In the genomic region with DNA sequence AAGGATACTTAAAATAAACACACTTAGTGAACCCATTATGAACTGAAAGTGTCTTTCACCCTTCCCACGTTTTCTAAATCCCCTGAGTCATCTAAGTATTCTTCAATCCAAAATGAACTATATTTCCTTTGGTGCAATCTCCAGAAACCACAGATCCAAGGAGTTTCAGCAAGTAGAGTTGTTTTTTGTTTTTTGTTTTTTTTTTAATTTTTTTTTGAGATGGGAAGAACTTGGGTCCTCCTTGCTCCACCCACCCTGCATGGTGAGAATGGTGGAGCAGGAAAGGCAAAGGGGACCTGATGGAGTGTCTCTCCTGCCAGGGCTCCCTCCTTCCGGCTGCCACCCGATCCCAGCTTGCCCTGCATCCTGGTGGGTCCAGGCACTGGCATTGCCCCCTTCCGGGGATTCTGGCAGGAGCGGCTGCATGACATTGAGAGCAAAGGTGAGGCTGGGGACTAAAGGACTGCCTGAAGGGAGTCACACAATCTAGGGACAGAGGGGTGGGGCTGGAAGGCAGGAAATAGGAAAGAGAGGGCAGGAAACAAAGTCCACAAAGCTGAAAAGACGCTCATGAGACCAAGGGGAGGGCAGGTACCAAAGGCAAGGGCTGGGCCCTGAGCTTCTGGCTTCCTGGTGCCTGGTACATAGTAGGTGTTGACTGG, we compare ENCODE assay signal across 1 cellular context.
TF ChIP-seq lines count a peak whose summit lies in the region.

No MANE protein-coding gene starts in this region.

TF ChIP-seq in HepG2, 621 proteins besides CTCF, POLR2A, EP300 and RAD21 (continued from another document and continues in another):
- TF ChIP-seq PTBP1 (IDR thresholded peaks at IDR 0.05; ENCODE audit: low read depth, low read length, poor library complexity, severe bottlenecking) = no peak
- TF ChIP-seq RXRA (CRISPR knock-in tag; IDR thresholded peaks at IDR 0.05) = peak; percentile 48; the same call in 1 of the 2 replicates
- no peak for TF ChIP-seq CBX1 (IDR thresholded peaks at IDR 0.05; ENCODE audit: low read depth)
- no peak for TF ChIP-seq MYNN (CRISPR knock-in tag; IDR thresholded peaks at IDR 0.05; ENCODE audit: low read depth)
- TF ChIP-seq ZNF777 (CRISPR knock-in tag; IDR thresholded peaks at IDR 0.05) = no peak
- peak; percentile 53 for TF ChIP-seq THAP11 (CRISPR knock-in tag; IDR thresholded peaks at IDR 0.05)
- TF ChIP-seq ZC3H4 (CRISPR knock-in tag; IDR thresholded peaks at IDR 0.05; ENCODE audit: borderline replicate concordance) = no peak
- TF ChIP-seq HOXA5 (CRISPR knock-in tag; IDR thresholded peaks at IDR 0.05) = no peak; the same call in 1 of the 2 replicates
- TF ChIP-seq KLF12 (CRISPR knock-in tag; IDR thresholded peaks at IDR 0.05; ENCODE audit: borderline replicate concordance) = no peak; the same call in 1 of the 2 replicates
- TF ChIP-seq ZNF264 (CRISPR knock-in tag; IDR thresholded peaks at IDR 0.05) = 0 out of 2 replicates have a peak, but pooled peaks have one; percentile 35
- TF ChIP-seq SIX4 (CRISPR knock-in tag; IDR thresholded peaks at IDR 0.05) = no peak
- no peak for TF ChIP-seq PLRG1 (conservative IDR thresholded peaks at IDR 0.05)
- TF ChIP-seq, protein P1, sequence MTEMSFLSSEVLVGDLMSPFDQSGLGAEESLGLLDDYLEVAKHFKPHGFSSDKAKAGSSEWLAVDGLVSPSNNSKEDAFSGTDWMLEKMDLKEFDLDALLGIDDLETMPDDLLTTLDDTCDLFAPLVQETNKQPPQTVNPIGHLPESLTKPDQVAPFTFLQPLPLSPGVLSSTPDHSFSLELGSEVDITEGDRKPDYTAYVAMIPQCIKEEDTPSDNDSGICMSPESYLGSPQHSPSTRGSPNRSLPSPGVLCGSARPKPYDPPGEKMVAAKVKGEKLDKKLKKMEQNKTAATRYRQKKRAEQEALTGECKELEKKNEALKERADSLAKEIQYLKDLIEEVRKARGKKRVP (CRISPR knock-in tag; IDR thresholded peaks at IDR 0.05) = no peak
- no peak for TF ChIP-seq HNRNPK (IDR thresholded peaks at IDR 0.05; ENCODE audit: low read depth, low read length, poor library complexity, severe bottlenecking)
- no peak for TF ChIP-seq ZNF562 (CRISPR knock-in tag; IDR thresholded peaks at IDR 0.05; ENCODE audit: borderline replicate concordance)
- no peak for TF ChIP-seq FIP1L1 (IDR thresholded peaks at IDR 0.05; ENCODE audit: borderline replicate concordance, insufficient read depth, low read depth, low read length)
- 0 out of 2 replicates have a peak, but pooled peaks have one; percentile 39 for TF ChIP-seq ZMYM2 (CRISPR knock-in tag; IDR thresholded peaks at IDR 0.05)
- no peak for TF ChIP-seq ZNF460 (CRISPR knock-in tag; IDR thresholded peaks at IDR 0.05; ENCODE audit: borderline replicate concordance)
- TF ChIP-seq ARNT (IDR thresholded peaks at IDR 0.05) = no peak
- TF ChIP-seq ZNF367 (CRISPR knock-in tag; IDR thresholded peaks at IDR 0.05; ENCODE audit: borderline replicate concordance) = 0 out of 2 replicates have a peak, but pooled peaks have one; percentile 41
- TF ChIP-seq, protein P2, sequence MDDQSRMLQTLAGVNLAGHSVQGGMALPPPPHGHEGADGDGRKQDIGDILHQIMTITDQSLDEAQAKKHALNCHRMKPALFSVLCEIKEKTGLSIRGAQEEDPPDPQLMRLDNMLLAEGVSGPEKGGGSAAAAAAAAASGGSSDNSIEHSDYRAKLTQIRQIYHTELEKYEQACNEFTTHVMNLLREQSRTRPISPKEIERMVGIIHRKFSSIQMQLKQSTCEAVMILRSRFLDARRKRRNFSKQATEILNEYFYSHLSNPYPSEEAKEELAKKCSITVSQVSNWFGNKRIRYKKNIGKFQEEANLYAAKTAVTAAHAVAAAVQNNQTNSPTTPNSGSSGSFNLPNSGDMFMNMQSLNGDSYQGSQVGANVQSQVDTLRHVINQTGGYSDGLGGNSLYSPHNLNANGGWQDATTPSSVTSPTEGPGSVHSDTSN (CRISPR knock-in tag; IDR thresholded peaks at IDR 0.05; ENCODE audit: borderline replicate concordance) = no peak
- TF ChIP-seq NR2F1 (CRISPR knock-in tag; IDR thresholded peaks at IDR 0.05) = no peak
- TF ChIP-seq ZNF256 (CRISPR knock-in tag; conservative IDR thresholded peaks at IDR 0.05) = no peak
- no peak for TF ChIP-seq RFXANK (CRISPR knock-in tag; IDR thresholded peaks at IDR 0.05)
- 0 out of 2 replicates have a peak, but pooled peaks have one; percentile 74 for TF ChIP-seq ZNF557 (CRISPR knock-in tag; IDR thresholded peaks at IDR 0.05)
- TF ChIP-seq NR2C2 (CRISPR knock-in tag; IDR thresholded peaks at IDR 0.05; ENCODE audit: borderline replicate concordance) = no peak
- peak; percentile 57; the same call in 1 of the 2 replicates for TF ChIP-seq POLR2G (IDR thresholded peaks at IDR 0.05; ENCODE audit: low read depth, low read length)
- no peak for TF ChIP-seq ZNF709 (CRISPR knock-in tag; IDR thresholded peaks at IDR 0.05)
- TF ChIP-seq, protein P3, sequence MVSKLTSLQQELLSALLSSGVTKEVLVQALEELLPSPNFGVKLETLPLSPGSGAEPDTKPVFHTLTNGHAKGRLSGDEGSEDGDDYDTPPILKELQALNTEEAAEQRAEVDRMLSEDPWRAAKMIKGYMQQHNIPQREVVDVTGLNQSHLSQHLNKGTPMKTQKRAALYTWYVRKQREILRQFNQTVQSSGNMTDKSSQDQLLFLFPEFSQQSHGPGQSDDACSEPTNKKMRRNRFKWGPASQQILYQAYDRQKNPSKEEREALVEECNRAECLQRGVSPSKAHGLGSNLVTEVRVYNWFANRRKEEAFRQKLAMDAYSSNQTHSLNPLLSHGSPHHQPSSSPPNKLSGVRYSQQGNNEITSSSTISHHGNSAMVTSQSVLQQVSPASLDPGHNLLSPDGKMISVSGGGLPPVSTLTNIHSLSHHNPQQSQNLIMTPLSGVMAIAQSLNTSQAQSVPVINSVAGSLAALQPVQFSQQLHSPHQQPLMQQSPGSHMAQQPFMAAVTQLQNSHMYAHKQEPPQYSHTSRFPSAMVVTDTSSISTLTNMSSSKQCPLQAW (CRISPR knock-in tag; IDR thresholded peaks at IDR 0.05) = peak; percentile 42; the same call in 1 of the 2 replicates
- TF ChIP-seq, protein P4, sequence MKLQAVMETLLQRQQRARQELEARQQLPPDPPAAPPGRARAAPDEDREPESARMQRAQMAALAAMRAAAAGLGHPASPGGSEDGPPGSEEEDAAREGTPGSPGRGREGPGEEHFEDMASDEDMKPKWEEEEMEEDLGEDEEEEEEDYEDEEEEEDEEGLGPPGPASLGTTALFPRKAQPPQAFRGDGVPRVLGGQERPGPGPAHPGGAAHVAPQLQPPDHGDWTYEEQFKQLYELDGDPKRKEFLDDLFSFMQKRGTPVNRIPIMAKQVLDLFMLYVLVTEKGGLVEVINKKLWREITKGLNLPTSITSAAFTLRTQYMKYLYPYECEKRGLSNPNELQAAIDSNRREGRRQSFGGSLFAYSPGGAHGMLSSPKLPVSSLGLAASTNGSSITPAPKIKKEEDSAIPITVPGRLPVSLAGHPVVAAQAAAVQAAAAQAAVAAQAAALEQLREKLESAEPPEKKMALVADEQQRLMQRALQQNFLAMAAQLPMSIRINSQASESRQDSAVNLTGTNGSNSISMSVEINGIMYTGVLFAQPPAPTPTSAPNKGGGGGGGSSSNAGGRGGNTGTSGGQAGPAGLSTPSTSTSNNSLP (IDR thresholded peaks at IDR 0.05; ENCODE audit: low read depth, low read length) = no peak
- no peak; the same call in 1 of the 2 replicates for TF ChIP-seq ZNF563 (CRISPR knock-in tag; IDR thresholded peaks at IDR 0.05)
- no peak for TF ChIP-seq ZBTB42 (CRISPR knock-in tag; IDR thresholded peaks at IDR 0.05)
- TF ChIP-seq KDM1A (CRISPR knock-in tag; IDR thresholded peaks at IDR 0.05) = no peak
- TF ChIP-seq NFIC (IDR thresholded peaks at IDR 0.05; ENCODE audit: low read length) = no peak
- no peak for TF ChIP-seq PHB2 (IDR thresholded peaks at IDR 0.05; ENCODE audit: partially characterized antibody)
- TF ChIP-seq KLF6 (CRISPR knock-in tag; IDR thresholded peaks at IDR 0.05) = no peak
- TF ChIP-seq MEIS2 (CRISPR knock-in tag; IDR thresholded peaks at IDR 0.05) = peak; percentile 60; the same call in 1 of the 2 replicates
- no peak for TF ChIP-seq SMARCE1 (IDR thresholded peaks at IDR 0.05; ENCODE audit: borderline replicate concordance)
- TF ChIP-seq, protein P5, sequence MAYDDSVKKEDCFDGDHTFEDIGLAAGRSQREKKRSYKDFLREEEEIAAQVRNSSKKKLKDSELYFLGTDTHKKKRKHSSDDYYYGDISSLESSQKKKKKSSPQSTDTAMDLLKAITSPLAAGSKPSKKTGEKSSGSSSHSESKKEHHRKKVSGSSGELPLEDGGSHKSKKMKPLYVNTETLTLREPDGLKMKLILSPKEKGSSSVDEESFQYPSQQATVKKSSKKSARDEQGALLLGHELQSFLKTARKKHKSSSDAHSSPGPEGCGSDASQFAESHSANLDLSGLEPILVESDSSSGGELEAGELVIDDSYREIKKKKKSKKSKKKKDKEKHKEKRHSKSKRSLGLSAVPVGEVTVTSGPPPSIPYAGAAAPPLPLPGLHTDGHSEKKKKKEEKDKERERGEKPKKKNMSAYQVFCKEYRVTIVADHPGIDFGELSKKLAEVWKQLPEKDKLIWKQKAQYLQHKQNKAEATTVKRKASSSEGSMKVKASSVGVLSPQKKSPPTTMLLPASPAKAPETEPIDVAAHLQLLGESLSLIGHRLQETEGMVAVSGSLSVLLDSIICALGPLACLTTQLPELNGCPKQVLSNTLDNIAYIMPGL (CRISPR knock-in tag; IDR thresholded peaks at IDR 0.05; ENCODE audit: borderline replicate concordance in 1 of 2, low read depth in 1 of 2) = 0 out of 4 replicates have a peak, but pooled peaks of 1 of the 2 experiments have one; percentile 17
- 0 out of 2 replicates have a peak, but pooled peaks have one; percentile 29 for TF ChIP-seq GFI1 (CRISPR knock-in tag; IDR thresholded peaks at IDR 0.05; ENCODE audit: borderline replicate concordance)
- TF ChIP-seq, protein P6, sequence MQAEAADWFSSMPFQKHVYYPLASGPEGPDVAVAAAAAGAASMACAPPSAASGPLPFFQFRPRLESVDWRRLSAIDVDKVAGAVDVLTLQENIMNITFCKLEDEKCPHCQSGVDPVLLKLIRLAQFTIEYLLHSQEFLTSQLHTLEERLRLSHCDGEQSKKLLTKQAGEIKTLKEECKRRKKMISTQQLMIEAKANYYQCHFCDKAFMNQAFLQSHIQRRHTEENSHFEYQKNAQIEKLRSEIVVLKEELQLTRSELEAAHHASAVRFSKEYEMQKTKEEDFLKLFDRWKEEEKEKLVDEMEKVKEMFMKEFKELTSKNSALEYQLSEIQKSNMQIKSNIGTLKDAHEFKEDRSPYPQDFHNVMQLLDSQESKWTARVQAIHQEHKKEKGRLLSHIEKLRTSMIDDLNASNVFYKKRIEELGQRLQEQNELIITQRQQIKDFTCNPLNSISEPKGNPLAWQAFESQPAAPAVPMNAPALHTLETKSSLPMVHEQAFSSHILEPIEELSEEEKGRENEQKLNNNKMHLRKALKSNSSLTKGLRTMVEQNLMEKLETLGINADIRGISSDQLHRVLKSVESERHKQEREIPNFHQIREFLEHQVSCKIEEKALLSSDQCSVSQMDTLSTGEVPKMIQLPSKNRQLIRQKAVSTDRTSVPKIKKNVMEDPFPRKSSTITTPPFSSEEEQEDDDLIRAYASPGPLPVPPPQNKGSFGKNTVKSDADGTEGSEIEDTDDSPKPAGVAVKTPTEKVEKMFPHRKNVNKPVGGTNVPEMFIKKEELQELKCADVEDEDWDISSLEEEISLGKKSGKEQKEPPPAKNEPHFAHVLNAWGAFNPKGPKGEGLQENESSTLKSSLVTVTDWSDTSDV (CRISPR knock-in tag; IDR thresholded peaks at IDR 0.05) = no peak
- TF ChIP-seq IKZF1 (IDR thresholded peaks at IDR 0.05) = no peak
- TF ChIP-seq NFYB (CRISPR knock-in tag; IDR thresholded peaks at IDR 0.05) = no peak
- TF ChIP-seq ZIK1 (CRISPR knock-in tag; IDR thresholded peaks at IDR 0.05; ENCODE audit: borderline replicate concordance, low read depth) = no peak
- TF ChIP-seq FOXK1 (CRISPR knock-in tag; IDR thresholded peaks at IDR 0.05; ENCODE audit: borderline replicate concordance, low read depth) = no peak
- TF ChIP-seq, protein P7, sequence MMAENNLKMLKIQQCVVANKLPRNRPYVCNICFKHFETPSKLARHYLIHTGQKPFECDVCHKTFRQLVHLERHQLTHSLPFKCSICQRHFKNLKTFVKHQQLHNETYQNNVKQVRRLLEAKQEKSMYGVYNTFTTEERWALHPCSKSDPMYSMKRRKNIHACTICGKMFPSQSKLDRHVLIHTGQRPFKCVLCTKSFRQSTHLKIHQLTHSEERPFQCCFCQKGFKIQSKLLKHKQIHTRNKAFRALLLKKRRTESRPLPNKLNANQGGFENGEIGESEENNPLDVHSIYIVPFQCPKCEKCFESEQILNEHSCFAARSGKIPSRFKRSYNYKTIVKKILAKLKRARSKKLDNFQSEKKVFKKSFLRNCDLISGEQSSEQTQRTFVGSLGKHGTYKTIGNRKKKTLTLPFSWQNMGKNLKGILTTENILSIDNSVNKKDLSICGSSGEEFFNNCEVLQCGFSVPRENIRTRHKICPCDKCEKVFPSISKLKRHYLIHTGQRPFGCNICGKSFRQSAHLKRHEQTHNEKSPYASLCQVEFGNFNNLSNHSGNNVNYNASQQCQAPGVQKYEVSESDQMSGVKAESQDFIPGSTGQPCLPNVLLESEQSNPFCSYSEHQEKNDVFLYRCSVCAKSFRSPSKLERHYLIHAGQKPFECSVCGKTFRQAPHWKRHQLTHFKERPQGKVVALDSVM (CRISPR knock-in tag; IDR thresholded peaks at IDR 0.05) = no peak
- peak; percentile 25; the same call in 1 of the 2 replicates for TF ChIP-seq ZNF556 (CRISPR knock-in tag; IDR thresholded peaks at IDR 0.05; ENCODE audit: borderline replicate concordance)
- TF ChIP-seq ZNF292 (CRISPR knock-in tag; IDR thresholded peaks at IDR 0.05; ENCODE audit: borderline replicate concordance, low read depth) = no peak
- TF ChIP-seq ZNF232 (CRISPR knock-in tag; IDR thresholded peaks at IDR 0.05; ENCODE audit: borderline replicate concordance) = no peak
- TF ChIP-seq, protein P8, sequence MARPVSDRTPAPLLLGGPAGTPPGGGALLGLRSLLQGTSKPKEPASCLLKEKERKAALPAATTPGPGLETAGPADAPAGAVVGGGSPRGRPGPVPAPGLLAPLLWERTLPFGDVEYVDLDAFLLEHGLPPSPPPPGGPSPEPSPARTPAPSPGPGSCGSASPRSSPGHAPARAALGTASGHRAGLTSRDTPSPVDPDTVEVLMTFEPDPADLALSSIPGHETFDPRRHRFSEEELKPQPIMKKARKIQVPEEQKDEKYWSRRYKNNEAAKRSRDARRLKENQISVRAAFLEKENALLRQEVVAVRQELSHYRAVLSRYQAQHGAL (CRISPR knock-in tag; IDR thresholded peaks at IDR 0.05; ENCODE audit: not compliant biosample characterization) = no peak
- TF ChIP-seq NFATC3 (CRISPR knock-in tag; IDR thresholded peaks at IDR 0.05) = no peak
- TF ChIP-seq, protein P9, sequence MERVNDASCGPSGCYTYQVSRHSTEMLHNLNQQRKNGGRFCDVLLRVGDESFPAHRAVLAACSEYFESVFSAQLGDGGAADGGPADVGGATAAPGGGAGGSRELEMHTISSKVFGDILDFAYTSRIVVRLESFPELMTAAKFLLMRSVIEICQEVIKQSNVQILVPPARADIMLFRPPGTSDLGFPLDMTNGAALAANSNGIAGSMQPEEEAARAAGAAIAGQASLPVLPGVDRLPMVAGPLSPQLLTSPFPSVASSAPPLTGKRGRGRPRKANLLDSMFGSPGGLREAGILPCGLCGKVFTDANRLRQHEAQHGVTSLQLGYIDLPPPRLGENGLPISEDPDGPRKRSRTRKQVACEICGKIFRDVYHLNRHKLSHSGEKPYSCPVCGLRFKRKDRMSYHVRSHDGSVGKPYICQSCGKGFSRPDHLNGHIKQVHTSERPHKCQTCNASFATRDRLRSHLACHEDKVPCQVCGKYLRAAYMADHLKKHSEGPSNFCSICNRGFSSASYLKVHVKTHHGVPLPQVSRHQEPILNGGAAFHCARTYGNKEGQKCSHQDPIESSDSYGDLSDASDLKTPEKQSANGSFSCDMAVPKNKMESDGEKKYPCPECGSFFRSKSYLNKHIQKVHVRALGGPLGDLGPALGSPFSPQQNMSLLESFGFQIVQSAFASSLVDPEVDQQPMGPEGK (CRISPR knock-in tag; IDR thresholded peaks at IDR 0.05) = peak; percentile 62; the same call in 1 of the 2 replicates
